20 cellular contexts compared by ENCODE assay signal in genomic region chr4:37884855-37885487, GRCh38. TPM values are rescaled to one million over a fixed set of nuclear protein-coding genes. Genes with fewer than 3 reads are reported as not detected.
A peak's percentile ranks its signal among the peaks of the same experiment; 100 is the strongest.
DNase-seq lines count a peak whose midpoint lies in the region; ATAC-seq, FAIRE-seq and TF ChIP-seq lines count a peak whose summit lies in the region.
"Had no signal": no experiment of that assay in that cellular context is flagged by ENCODE, and none has a peak within 500 bp of the region (broad histone marks: within the 10 kb centered on the region; RNA-seq: fewer than 3 reads in every experiment).

No MANE protein-coding gene starts in this region.

- no peak overlapping the region for H3K4me3 Mint-ChIP-seq in mesothelial cell of epicardium
- H3K4me3 Mint-ChIP-seq: activated CD4-positive, alpha-beta T cell treated with anti-CD3 and anti-CD28 coated beads, Interleukin-2, amount 10 ng/mL, durations not matched to agents 7 days and 5 days had no signal

- H3K4me1 ChIP-seq in cardiac muscle cell (ENCODE audit: low read depth), result peaks cover 5% of the 10 kb centered on the region
- H3K4me1 ChIP-seq in rectal smooth muscle tissue (ENCODE audit: control insufficient read depth, insufficient read depth, low read length), result peaks cover 25% of the 10 kb centered on the region
- no peaks in the 10 kb centered on the region for H3K4me1 ChIP-seq in colonic mucosa
- H3K4me1 ChIP-seq: psoas muscle, testis had no signal

- no peak overlapping the region for H3K27ac Mint-ChIP-seq in mesothelial cell of epicardium
- H3K27ac Mint-ChIP-seq: activated CD4-positive, alpha-beta T cell treated with anti-CD3 and anti-CD28 coated beads, Interleukin-2, amount 10 ng/mL, durations not matched to agents 7 days and 5 days had no signal

- peak; percentile 43 for FAIRE-seq in GM12891 (lab: Jason Lieb, UNC)
- FAIRE-seq: GM19239 had no signal

- intact Hi-C loops in posterior cingulate gyrus (cut with DNase I), result no loop called here
- intact Hi-C loops in colonic mucosa (cut with DNase I), result no loop called here

- ATAC-seq in GM19452 (IDR thresholded peaks at IDR 0.05; ENCODE audit: unreplicated experiment), result no peak
- ATAC-seq: psoas muscle had no signal

- H3K4me1 Mint-ChIP-seq in mesothelial cell of epicardium, result peaks cover 3% of the 10 kb centered on the region

- peaks cover 58% of the 10 kb centered on the region for H3K27me3 Mint-ChIP-seq in mesothelial cell of epicardium (ENCODE audit: low read depth)

- H3K36me3 ChIP-seq in cardiac muscle cell (no peaks in the 10 kb centered on the region), rectal smooth muscle tissue (ENCODE audit: control insufficient read depth, insufficient read depth, low read length) (no peaks in the 10 kb centered on the region), colonic mucosa (no peaks in the 10 kb centered on the region)

- H3K9me3 Mint-ChIP-seq in mesothelial cell of epicardium, result no peaks in the 10 kb centered on the region
- H3K9me3 Mint-ChIP-seq: activated CD4-positive, alpha-beta T cell treated with anti-CD3 and anti-CD28 coated beads, Interleukin-2, amount 10 ng/mL, durations not matched to agents 7 days and 5 days; CD14-positive monocyte had no signal

- TF ChIP-seq CTCF in cardiac muscle cell (IDR thresholded peaks at IDR 0.05; ENCODE audit: low read depth, low read length) (no peak), mesothelial cell of epicardium (IDR thresholded peaks at IDR 0.05; ENCODE audit: unreplicated experiment) (no peak), colonic mucosa (IDR thresholded peaks at IDR 0.05) (no peak)

- H3K27ac ChIP-seq in cardiac muscle cell (peak overlapping the region; percentile 10), rectal smooth muscle tissue (ENCODE audit: low read depth, low read length) (peak overlapping the region; percentile 88), colonic mucosa (no peak overlapping the region)
- H3K27ac ChIP-seq: GM23248, psoas muscle, testis had no signal

- TF ChIP-seq POLR2A in GM12891 (IDR thresholded peaks at IDR 0.05; ENCODE audit: low read depth, low read length), result no peak

- DNase-seq in GM12891 (ENCODE audit: insufficient read length, low spot score) (no peak), M059J (ENCODE audit: low read depth) (peak; percentile 38), cardiac muscle cell (ENCODE audit: low read depth in 1 of 2, low spot score in 1 of 2) (no peak), mesothelial cell of epicardium (ENCODE audit: low spot score in 2 of 2, unreplicated experiment in 2 of 2) (no peak), posterior cingulate gyrus (no peak), colonic mucosa (no peak)
- DNase-seq: activated CD4-positive, alpha-beta T cell treated with anti-CD3 and anti-CD28 coated beads, Interleukin-2, amount 10 ng/mL, durations not matched to agents 7 days and 5 days; activated gamma-delta T cell treated with Interleukin-2 at 50 U/mL for 16 hours; effector memory CD4-positive, alpha-beta T cell; GM23248; midbrain; NCI-H187; NCI-H748 treated with DMSO at 0.1 percent for 48 hours; psoas muscle; SHP77; testis had no signal

- no peaks in the 10 kb centered on the region for H3K9me3 ChIP-seq in cardiac muscle cell (ENCODE audit: low read depth)
- no peaks in the 10 kb centered on the region for H3K9me3 ChIP-seq in colonic mucosa
- H3K9me3 ChIP-seq: psoas muscle, testis had no signal

- H3K4me3 ChIP-seq in cardiac muscle cell (no peak overlapping the region), rectal smooth muscle tissue (ENCODE audit: low read length) (no peak overlapping the region), colonic mucosa (no peak overlapping the region)
- H3K4me3 ChIP-seq: GM23248, psoas muscle, testis had no signal

- H3K9ac ChIP-seq in rectal smooth muscle tissue (ENCODE audit: low read length) (no peak overlapping the region), colonic mucosa (ENCODE audit: low read depth in 2 of 2, low read length in 2 of 2) (no peak overlapping the region)
- H3K9ac ChIP-seq: GM23248 had no signal

- H3K36me3 Mint-ChIP-seq in mesothelial cell of epicardium, result no peaks in the 10 kb centered on the region
- H3K36me3 Mint-ChIP-seq: CD14-positive monocyte had no signal

- peaks cover 34% of the 10 kb centered on the region for H3K27me3 ChIP-seq in cardiac muscle cell
- H3K27me3 ChIP-seq in rectal smooth muscle tissue (ENCODE audit: control insufficient read depth, insufficient read depth, low read length), result no peaks in the 10 kb centered on the region
- H3K27me3 ChIP-seq in colonic mucosa, result no peaks in the 10 kb centered on the region
- H3K27me3 ChIP-seq: testis had no signal

TF ChIP-seq in GM12891, 5 proteins besides CTCF, POLR2A, EP300 and RAD21:
- no peak for TF ChIP-seq POLR2AphosphoS5 (IDR thresholded peaks at IDR 0.05; ENCODE audit: low read depth, low read length)
- no peak for TF ChIP-seq PAX5 (IDR thresholded peaks at IDR 0.05; ENCODE audit: insufficient read depth, low read length, severe bottlenecking)
- no peak for TF ChIP-seq SPI1 (IDR thresholded peaks at IDR 0.05; ENCODE audit: low read depth, low read length)
- TF ChIP-seq POU2F2 (IDR thresholded peaks at IDR 0.05; ENCODE audit: low read depth, low read length), result no peak
- TF ChIP-seq TAF1 (IDR thresholded peaks at IDR 0.05; ENCODE audit: low read depth, low read length), result no peak

RNA-seq across cellular contexts. Expression of gene TBC1D1, which starts 5.9 kb away (rescaled TPM):
- 55.5 TPM for polyA plus RNA-seq in GM12891 (2012; ENCODE audit: low read depth, missing spikeins)
- total RNA-seq in M059J (2014; rRNA removed; shearing (Covaris generic)), result 110 and 130 TPM in 2 replicates
- total RNA-seq in cardiac muscle cell (130 and 214 TPM in 2 replicates), mesothelial cell of epicardium (78.9 to 89.2 TPM (median 83.9 TPM) in 3 replicates), colonic mucosa (10 to 100 TPM; 55.3 to 77.4 TPM)
- polyA plus RNA-seq in cardiac muscle cell, result 100.0 and 147 TPM in 2 replicates

RNA-seq across cellular contexts. Expression of gene PGM2, which starts 58.5 kb away (rescaled TPM):
- 19.3 TPM for polyA plus RNA-seq in GM12891 (2012; ENCODE audit: low read depth, missing spikeins)
- 36.9 and 51.9 TPM in 2 replicates for total RNA-seq in M059J (2014; rRNA removed; shearing (Covaris generic))
- total RNA-seq in cardiac muscle cell (23.9 and 50.9 TPM in 2 replicates), mesothelial cell of epicardium (16.8 to 20.0 TPM (median 19.2 TPM) in 3 replicates), colonic mucosa (10 to 100 TPM; 32.6 to 37.2 TPM)
- 19.9 and 20.6 TPM in 2 replicates for polyA plus RNA-seq in cardiac muscle cell
